ENCODE assay signal across 8 cellular contexts in genomic region chr12:50400638-50401382, GRCh38. TPM values are rescaled to one million over a fixed set of nuclear protein-coding genes. Genes with fewer than 3 reads are reported as not detected.
DNase-seq lines count a peak whose midpoint lies in the region; ATAC-seq and TF ChIP-seq lines count a peak whose summit lies in the region.

Gene LARP4, plus strand, starts transcription at chr12:50400885. Its CDS starts 126 bp downstream, at chr12:50401011.

- H3K4me2 ChIP-seq in SU-DHL-6 (ENCODE audit: low read depth, low read length, poor library complexity, severe bottlenecking): peak within 1 kb of the TSS; percentile 90

- peak within 1 kb of the TSS; percentile 97 for H3K4me3 Mint-ChIP-seq in activated naive CD8-positive, alpha-beta T cell treated with anti-CD3 and anti-CD28 coated beads, Interleukin-2, amount 10 ng/mL, durations not matched to agents 7 days and 5 days
- peak within 1 kb of the TSS; percentile 96 for H3K4me3 Mint-ChIP-seq in osteocyte (ENCODE audit: unreplicated experiment)

- DNase-seq in GM10248 (ENCODE audit: extremely low spot score) (peak; percentile 94), NCI-H128 (lab: John Stamatoyannopoulos, UW; ENCODE audit: unreplicated experiment) (peak; percentile 92), head of caudate nucleus (peak; percentile 81 to 97 (median 92)), osteocyte (ENCODE audit: extremely low spot score, unreplicated experiment) (peak; percentile 97)
- DNase-seq in activated naive CD8-positive, alpha-beta T cell treated with anti-CD3 and anti-CD28 coated beads, Interleukin-2, amount 10 ng/mL, durations not matched to agents 7 days and 5 days: peak; percentile 88

- peak within 1 kb of the TSS; percentile 80 for H2AFZ ChIP-seq in SU-DHL-6 (ENCODE audit: low read depth, low read length, severe bottlenecking)

- CTCF ChIA-PET in GM10248 (lab: Yijun Ruan, JAX): interaction anchor here (1.6 kb wide), 1 partner anchor 10 kb away, joined by 3 read pairs; no protein-coding TSS in a partner anchor

- peak within 1 kb of the TSS; percentile 87 for H3K4me3 ChIP-seq in SU-DHL-6 (ENCODE audit: insufficient read depth, low read length, poor library complexity, severe bottlenecking)
- peak within 1 kb of the TSS; percentile 93 for H3K4me3 ChIP-seq in thymus (ENCODE audit: low read length)

- peaks cover 49% of the 10 kb centered on the region for H3K79me2 ChIP-seq in SU-DHL-6 (ENCODE audit: insufficient read depth, low read length)

- H3K36me3 Mint-ChIP-seq in activated naive CD8-positive, alpha-beta T cell treated with anti-CD3 and anti-CD28 coated beads, Interleukin-2, amount 10 ng/mL, durations not matched to agents 7 days and 5 days: peaks cover 2% of the 10 kb centered on the region
- no peaks in the 10 kb centered on the region for H3K36me3 Mint-ChIP-seq in osteocyte (ENCODE audit: unreplicated experiment)

- no peaks in the 10 kb centered on the region for H3K27me3 ChIP-seq in SU-DHL-6 (ENCODE audit: low read length)
- H3K27me3 ChIP-seq in thymus (ENCODE audit: control insufficient read depth, insufficient read depth): no peaks in the 10 kb centered on the region

- H3K9me3 ChIP-seq in SU-DHL-6 (ENCODE audit: insufficient read depth, low read length): no peaks in the 10 kb centered on the region
- H3K9me3 ChIP-seq in thymus (ENCODE audit: control insufficient read depth): no peaks in the 10 kb centered on the region

- no peaks in the 10 kb centered on the region for H3K9me3 Mint-ChIP-seq in activated naive CD8-positive, alpha-beta T cell treated with anti-CD3 and anti-CD28 coated beads, Interleukin-2, amount 10 ng/mL, durations not matched to agents 7 days and 5 days
- no peaks in the 10 kb centered on the region for H3K9me3 Mint-ChIP-seq in osteocyte (ENCODE audit: unreplicated experiment)

- POLR2A ChIA-PET in GM10248 (lab: Yijun Ruan, JAX): no interaction called here
- POLR2A ChIA-PET in activated naive CD8-positive, alpha-beta T cell treated with anti-CD3 and anti-CD28 coated beads, Interleukin-2, amount 10 ng/mL, durations not matched to agents 7 days and 5 days (lab: Charles Lee): no interaction called here

- no peaks in the 10 kb centered on the region for H3K9me2 ChIP-seq in SU-DHL-6 (replicated peaks; ENCODE audit: insufficient read depth, low read length)

- H4K20me1 ChIP-seq in SU-DHL-6 (ENCODE audit: low read depth, low read length): peaks cover 13% of the 10 kb centered on the region

- H3K27ac ChIP-seq in SU-DHL-6 (ENCODE audit: low read depth, low read length): peak within 1 kb of the TSS; percentile 80
- H3K27ac ChIP-seq in thymus (ENCODE audit: low read depth): peak within 1 kb of the TSS; percentile 91

- 0 out of 2 replicates have a peak, but pooled peaks cover 4% of the 10 kb centered on the region for H3F3A ChIP-seq in SU-DHL-6 (ENCODE audit: insufficient read depth)

- peak; percentile 94 for ATAC-seq in HG02642 (IDR thresholded peaks at IDR 0.05; ENCODE audit: poor library complexity, unreplicated experiment)
- peak; percentile 94 for ATAC-seq in activated naive CD8-positive, alpha-beta T cell treated with anti-CD3 and anti-CD28 coated beads, Interleukin-2, amount 10 ng/mL, durations not matched to agents 7 days and 5 days (ENCODE audit: low read depth)

- peak within 1 kb of the TSS; percentile 93 for H3K27ac Mint-ChIP-seq in activated naive CD8-positive, alpha-beta T cell treated with anti-CD3 and anti-CD28 coated beads, Interleukin-2, amount 10 ng/mL, durations not matched to agents 7 days and 5 days
- H3K27ac Mint-ChIP-seq in osteocyte (ENCODE audit: unreplicated experiment): peak within 1 kb of the TSS; percentile 98

- H3K36me3 ChIP-seq in SU-DHL-6 (ENCODE audit: low read length) (no peaks in the 10 kb centered on the region), thymus (ENCODE audit: control insufficient read depth, insufficient read depth) (no peaks in the 10 kb centered on the region)

- H3K4me1 Mint-ChIP-seq in activated naive CD8-positive, alpha-beta T cell treated with anti-CD3 and anti-CD28 coated beads, Interleukin-2, amount 10 ng/mL, durations not matched to agents 7 days and 5 days: peaks cover 11% of the 10 kb centered on the region
- peaks cover 49% of the 10 kb centered on the region for H3K4me1 Mint-ChIP-seq in osteocyte (ENCODE audit: unreplicated experiment)

- peaks cover 3% of the 10 kb centered on the region for H3K27me3 Mint-ChIP-seq in activated naive CD8-positive, alpha-beta T cell treated with anti-CD3 and anti-CD28 coated beads, Interleukin-2, amount 10 ng/mL, durations not matched to agents 7 days and 5 days
- no peaks in the 10 kb centered on the region for H3K27me3 Mint-ChIP-seq in osteocyte (ENCODE audit: unreplicated experiment)

- intact Hi-C loops in head of caudate nucleus (cut with DNase I): no loop called here

- WGBS in thymus: under 1% methylated on average over 43 of the region's 43 CpGs

- H3K9ac ChIP-seq in SU-DHL-6 (ENCODE audit: low read length): peak within 1 kb of the TSS; percentile 76

- TF ChIP-seq CTCF in GM10248 (IDR thresholded peaks at IDR 0.05; ENCODE audit: control extremely low read depth, extremely low read depth, low read depth, missing control alignments): no peak
- no peak for TF ChIP-seq CTCF in SU-DHL-6 (IDR thresholded peaks at IDR 0.05; ENCODE audit: insufficient read depth, low read length, poor library complexity, severe bottlenecking)
- TF ChIP-seq CTCF in osteocyte (IDR thresholded peaks at IDR 0.05): no peak

- H3K4me1 ChIP-seq in thymus (ENCODE audit: control insufficient read depth, insufficient read depth, low read length): peaks cover 2% of the 10 kb centered on the region

RNA-seq across cellular contexts. Expression of gene LARP4, which starts in this region (rescaled TPM):
- 10 to 100 TPM; 39.6 to 40.6 TPM for total RNA-seq in activated naive CD8-positive, alpha-beta T cell treated with anti-CD3 and anti-CD28 coated beads, Interleukin-2, amount 10 ng/mL, durations not matched to agents 7 days and 5 days
- total RNA-seq in osteocyte: 42.1 and 48.2 TPM in 2 replicates
- 17.0 TPM for polyA plus RNA-seq in thymus

Comparison
In these comparisons a context has a peak if more than half of its experiments do, and no peak if none do; other contexts are left out.
1. Peak in every context shown above with its lines: DNase-seq, ATAC-seq, H3K4me3 ChIP-seq and H3K27ac ChIP-seq.